ENCODE assay signal across 7 cellular contexts in the genomic region with DNA sequence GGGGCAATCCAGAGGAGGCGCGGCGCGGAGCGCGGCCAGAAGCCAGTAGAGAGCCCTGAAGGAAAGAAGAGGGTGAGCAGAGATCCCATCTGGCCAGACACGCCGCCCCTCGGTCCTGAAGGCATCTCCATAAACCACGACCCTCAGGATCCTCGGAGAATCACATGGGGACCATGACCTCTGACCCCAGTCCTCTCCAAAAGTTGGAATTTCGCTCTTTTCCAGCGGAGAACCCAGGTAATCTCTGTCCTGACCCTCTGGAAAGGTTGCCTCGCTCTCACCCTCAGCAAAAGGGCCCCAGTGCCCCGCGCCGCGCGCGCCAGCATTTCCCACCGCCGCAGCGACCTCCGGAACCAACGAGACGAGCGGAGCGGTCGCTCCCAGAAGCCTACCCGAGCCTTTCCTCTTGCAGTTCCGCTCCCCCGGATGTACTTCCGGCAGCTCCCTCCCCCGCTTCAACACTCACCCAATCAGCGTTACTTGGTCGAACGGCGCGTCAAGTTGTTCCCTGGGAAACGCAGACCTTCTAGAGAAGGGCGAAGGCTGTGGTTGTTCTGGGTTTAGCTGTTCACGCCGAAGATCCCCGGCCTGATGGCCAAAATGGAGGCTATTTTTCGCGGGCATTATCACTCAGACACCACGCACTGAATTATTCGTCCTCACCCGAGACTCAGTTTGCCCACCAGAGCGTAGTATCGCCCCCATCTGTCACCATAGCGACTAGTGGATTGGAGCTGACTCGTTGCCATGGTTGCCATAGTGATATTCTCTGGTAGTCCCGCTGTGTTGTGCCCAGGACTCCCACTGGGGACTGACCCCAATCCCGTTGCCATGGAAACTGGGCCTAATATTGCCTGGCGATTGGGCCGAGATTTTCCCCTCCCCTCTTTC.
DNase-seq lines count a peak whose midpoint lies in the region; ATAC-seq lines count a peak whose summit lies in the region.

A gene with protein sequence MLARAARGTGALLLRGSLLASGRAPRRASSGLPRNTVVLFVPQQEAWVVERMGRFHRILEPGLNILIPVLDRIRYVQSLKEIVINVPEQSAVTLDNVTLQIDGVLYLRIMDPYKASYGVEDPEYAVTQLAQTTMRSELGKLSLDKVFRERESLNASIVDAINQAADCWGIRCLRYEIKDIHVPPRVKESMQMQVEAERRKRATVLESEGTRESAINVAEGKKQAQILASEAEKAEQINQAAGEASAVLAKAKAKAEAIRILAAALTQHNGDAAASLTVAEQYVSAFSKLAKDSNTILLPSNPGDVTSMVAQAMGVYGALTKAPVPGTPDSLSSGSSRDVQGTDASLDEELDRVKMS (minus strand): TSS at position 363 of the 891 bp plus-strand sequence. CDS start 37 bp downstream, at position 326.

- DNase-seq in NCI-H2081 (lab: John Stamatoyannopoulos, UW), result peak; percentile 97 to 98
- peak; percentile 74 for DNase-seq in T1000 (lab: John Stamatoyannopoulos, UW)
- DNase-seq in astrocyte of the hippocampus (ENCODE audit: low read depth, low spot score), result peak; percentile 98
- peak; percentile 93 to 96 for DNase-seq in hippocampal formation (lab: John Stamatoyannopoulos, UW)
- peak; percentile 98 for DNase-seq in retina

- ATAC-seq in GM18508 (IDR thresholded peaks at IDR 0.05; ENCODE audit: insufficient read depth, unreplicated experiment) (peak; percentile 77), HG03025 (IDR thresholded peaks at IDR 0.05; ENCODE audit: low FRiP score, unreplicated experiment) (peak; percentile 88)

Comparison
In these comparisons a context has a peak if more than half of its experiments do, and no peak if none do; other contexts are left out.
1. Peak in every context shown above with its lines: DNase-seq and ATAC-seq.